In the genomic region with DNA sequence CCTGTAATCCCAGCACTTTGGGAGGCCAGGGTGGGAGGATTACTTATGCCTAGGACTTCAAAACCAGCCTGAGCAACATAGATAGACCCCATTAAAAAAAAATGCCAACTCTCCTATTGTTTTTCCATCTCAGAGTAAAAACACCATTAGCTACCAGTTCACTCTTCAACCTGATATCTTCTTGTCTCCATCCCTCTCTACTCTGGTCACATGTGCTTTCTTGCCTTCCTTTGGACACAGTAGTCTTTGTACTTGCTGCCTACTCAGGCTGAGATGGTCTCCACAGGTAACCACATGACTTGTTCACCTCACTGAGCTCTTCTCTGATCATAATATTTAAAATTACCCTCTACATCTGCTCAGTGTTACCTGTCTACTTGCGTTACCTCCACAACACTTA, we compare ENCODE assay signal across 24 cellular contexts. TPM values are rescaled to one million over a fixed set of nuclear protein-coding genes. Genes with fewer than 3 reads are reported as not detected.
A peak's percentile ranks its signal among the peaks of the same experiment; 100 is the strongest.
DNase-seq lines count a peak whose midpoint lies in the region; ATAC-seq, FAIRE-seq and TF ChIP-seq lines count a peak whose summit lies in the region.
"Had no signal": no experiment of that assay in that cellular context is flagged by ENCODE, and none has a peak within 500 bp of the region (broad histone marks: within the 10 kb centered on the region; RNA-seq: fewer than 3 reads in every experiment).

No MANE protein-coding gene starts in this region.

- 0 out of 2 replicates have a peak overlapping the region, but pooled peaks have one; percentile 80 for H3K4me2 ChIP-seq in HepG2 (ENCODE audit: low read depth, low read length)

- H3K9ac ChIP-seq in HepG2 (ENCODE audit: insufficient read depth, low read depth, low read length) = no peak overlapping the region

- ATAC-seq in HepG2 (no peak), right lobe of liver (no peak)
- ATAC-seq in activated naive CD8-positive, alpha-beta T cell treated with anti-CD3 and anti-CD28 coated beads, Interleukin-2, amount 10 ng/mL, durations not matched to agents 7 days and 5 days (ENCODE audit: low read depth) = no peak
- no peak for ATAC-seq in stimulated activated naive B cell treated with anti-CD40 and anti-IgM and Interleukin-4, amounts not matched to agents 10 μg/mL and 1 μg/mL and 100 μg/mL, for 72 hours (replicated peaks)
- ATAC-seq: activated CD4-positive, CD25-positive, alpha-beta regulatory T cell treated with anti-CD3 and anti-CD28 coated beads, Interleukin-2, amount 50 U/mL, for 24 hours; body of pancreas; gastrocnemius medialis; left cardiac atrium had no signal

- intact Hi-C loops in HepG2 (cut with micrococcal nuclease; ENCODE audit: unreplicated experiment) (no loop called here), right lobe of liver (cut with DNase I) (loop anchor here in 1 of 2 donors (10.0 kb wide), 1 partner anchor 141 kb away; no protein-coding TSS in a partner anchor)
- intact Hi-C loops in activated CD4-positive, alpha-beta T cell treated with anti-CD3 and anti-CD28 coated beads, Interleukin-2, amount 10 ng/mL, durations not matched to agents 24 days and 14 days (cut with micrococcal nuclease) = loop anchor here (10.0 kb wide), 1 partner anchor 679 kb away; the partner anchor contains the start of gene LMAN1

- peaks cover 3% of the 10 kb centered on the region for H3K9me3 Mint-ChIP-seq in activated naive CD8-positive, alpha-beta T cell treated with anti-CD3 and anti-CD28 coated beads, Interleukin-2, amount 10 ng/mL, durations not matched to agents 7 days and 5 days
- no peaks in the 10 kb centered on the region for H3K9me3 Mint-ChIP-seq in stimulated activated naive B cell treated with anti-CD40 and anti-IgM and Interleukin-4, amounts not matched to agents 10 μg/mL and 1 μg/mL and 100 μg/mL, for 72 hours
- H3K9me3 Mint-ChIP-seq in activated CD4-positive, alpha-beta T cell treated with anti-CD3 and anti-CD28 coated beads, Interleukin-2, amount 10 ng/mL, durations not matched to agents 24 days and 14 days = no peaks in the 10 kb centered on the region

- H3K9me3 ChIP-seq in HepG2 (ENCODE audit: low read length) = no peaks in the 10 kb centered on the region
- H3K9me3 ChIP-seq in right lobe of liver = no peaks in the 10 kb centered on the region
- H3K9me3 ChIP-seq: adrenal gland, body of pancreas, gastrocnemius medialis, prostate gland, stomach, thyroid gland had no signal

- TF ChIP-seq EP300 in HepG2 (IDR thresholded peaks at IDR 0.05; ENCODE audit: low read depth in 2 of 2, low read length in 2 of 2) (no peak), HepG2 (CRISPR knock-in tag; IDR thresholded peaks at IDR 0.05; ENCODE audit: borderline replicate concordance) (no peak)

- H3K4me1 ChIP-seq in HepG2 (ENCODE audit: insufficient read depth, low read length) (peaks cover 57% of the 10 kb centered on the region), right lobe of liver (peaks cover 0 to 15% (median 5%) of the 10 kb centered on the region in 4 donors)
- H3K4me1 ChIP-seq: prostate gland had no signal

- in situ Hi-C loops in HepG2 (cut with HindIII; ENCODE audit: extremely low pct_ligation_motif_present, low pct_unique_long_range_greater_than_20kb) = no loop called here

- no peak overlapping the region for H3K4me3 ChIP-seq in HepG2 (replicated peaks in 1 of 3; ENCODE audit: insufficient read depth in 1 of 3, low read depth in 2 of 3, low read length in 3 of 3)
- no peak overlapping the region for H3K4me3 ChIP-seq in right lobe of liver
- H3K4me3 ChIP-seq: adrenal gland, body of pancreas, gastrocnemius medialis, prostate gland, stomach, thyroid gland had no signal

- no peaks in the 10 kb centered on the region for H3K27me3 Mint-ChIP-seq in activated naive CD8-positive, alpha-beta T cell treated with anti-CD3 and anti-CD28 coated beads, Interleukin-2, amount 10 ng/mL, durations not matched to agents 7 days and 5 days
- H3K27me3 Mint-ChIP-seq in stimulated activated naive B cell treated with anti-CD40 and anti-IgM and Interleukin-4, amounts not matched to agents 10 μg/mL and 1 μg/mL and 100 μg/mL, for 72 hours = no peaks in the 10 kb centered on the region
- no peaks in the 10 kb centered on the region for H3K27me3 Mint-ChIP-seq in activated CD4-positive, alpha-beta T cell treated with anti-CD3 and anti-CD28 coated beads, Interleukin-2, amount 10 ng/mL, durations not matched to agents 24 days and 14 days

- no peak for TF ChIP-seq POLR2A in HepG2 (IDR thresholded peaks at IDR 0.05; ENCODE audit: insufficient read depth in 1 of 2, low read depth in 2 of 2, low read length in 2 of 2)
- no peak for TF ChIP-seq POLR2A in right lobe of liver (IDR thresholded peaks at IDR 0.05)

- peak overlapping the region; percentile 4 for H3K27ac Mint-ChIP-seq in activated naive CD8-positive, alpha-beta T cell treated with anti-CD3 and anti-CD28 coated beads, Interleukin-2, amount 10 ng/mL, durations not matched to agents 7 days and 5 days
- H3K27ac Mint-ChIP-seq in stimulated activated naive B cell treated with anti-CD40 and anti-IgM and Interleukin-4, amounts not matched to agents 10 μg/mL and 1 μg/mL and 100 μg/mL, for 72 hours = peak overlapping the region; percentile 39
- no peak overlapping the region for H3K27ac Mint-ChIP-seq in activated CD4-positive, alpha-beta T cell treated with anti-CD3 and anti-CD28 coated beads, Interleukin-2, amount 10 ng/mL, durations not matched to agents 24 days and 14 days

- peak; percentile 50 for DNase-seq in NCI-H2171 treated with DMSO at 0.1 percent for 48 hours (lab: John Stamatoyannopoulos, UW)
- DNase-seq in NCI-H2171 (lab: John Stamatoyannopoulos, UW) = no peak
- DNase-seq in HepG2 (ENCODE audit: low spot score) = no peak
- no peak for DNase-seq in right lobe of liver
- DNase-seq in activated naive CD8-positive, alpha-beta T cell treated with anti-CD3 and anti-CD28 coated beads, Interleukin-2, amount 10 ng/mL, durations not matched to agents 7 days and 5 days = no peak
- no peak for DNase-seq in stimulated activated naive B cell treated with anti-CD40 and anti-IgM and Interleukin-4, amounts not matched to agents 10 μg/mL and 1 μg/mL and 100 μg/mL, for 72 hours
- no peak for DNase-seq in HuH-7.5 (ENCODE audit: low spot score)
- DNase-seq in activated CD4-positive, alpha-beta T cell treated with anti-CD3 and anti-CD28 coated beads, Interleukin-2, amount 10 ng/mL, durations not matched to agents 24 days and 14 days = no peak
- DNase-seq: 8988T; adrenal gland; body of pancreas; gastrocnemius medialis; left cardiac atrium; NCI-H1092 treated with DMSO at 0.1 percent for 48 hours; NCI-H187; NCI-H69; Right ventricle myocardium superior; stimulated activated CD4-positive, alpha-beta T cell treated with anti-CD3 and anti-CD28 coated beads, Interleukin-15, amount 100 ng/mL, for 24 hours; stomach; thyroid gland had no signal

- H3K4me3 Mint-ChIP-seq in activated naive CD8-positive, alpha-beta T cell treated with anti-CD3 and anti-CD28 coated beads, Interleukin-2, amount 10 ng/mL, durations not matched to agents 7 days and 5 days = no peak overlapping the region
- peak overlapping the region in 1 of 2 donors; percentile 9 for H3K4me3 Mint-ChIP-seq in stimulated activated naive B cell treated with anti-CD40 and anti-IgM and Interleukin-4, amounts not matched to agents 10 μg/mL and 1 μg/mL and 100 μg/mL, for 72 hours
- no peak overlapping the region for H3K4me3 Mint-ChIP-seq in activated CD4-positive, alpha-beta T cell treated with anti-CD3 and anti-CD28 coated beads, Interleukin-2, amount 10 ng/mL, durations not matched to agents 24 days and 14 days

- FAIRE-seq in HepG2 (lab: Jason Lieb, UNC) = no peak
- FAIRE-seq: H54 had no signal

- no peak for TF ChIP-seq RAD21 in HepG2 (CRISPR knock-in tag; IDR thresholded peaks at IDR 0.05)

- BruUV-seq in HepG2 (replicated peaks; lab: Mats Ljungman, UMichigan) = no TSS peak

- H2AFZ ChIP-seq in HepG2 (ENCODE audit: low read length) = no peak overlapping the region

- H3K36me3 ChIP-seq in HepG2 (replicated peaks in 1 of 2; ENCODE audit: control insufficient read depth in 1 of 2, insufficient read depth in 2 of 2, low read length in 2 of 2) (peaks cover 3 to 8% of the 10 kb centered on the region in 2 experiments; a peak in 3 of 5 replicates), right lobe of liver (no peaks in the 10 kb centered on the region)
- H3K36me3 ChIP-seq: adrenal gland, gastrocnemius medialis, prostate gland, thyroid gland had no signal

- POLR2A ChIA-PET in HepG2 (lab: Yijun Ruan, JAX) = no interaction called here
- POLR2A ChIA-PET in activated naive CD8-positive, alpha-beta T cell treated with anti-CD3 and anti-CD28 coated beads, Interleukin-2, amount 10 ng/mL, durations not matched to agents 7 days and 5 days (lab: Charles Lee) = no interaction called here

- peaks cover 41% of the 10 kb centered on the region for H3K4me1 Mint-ChIP-seq in activated naive CD8-positive, alpha-beta T cell treated with anti-CD3 and anti-CD28 coated beads, Interleukin-2, amount 10 ng/mL, durations not matched to agents 7 days and 5 days
- H3K4me1 Mint-ChIP-seq in stimulated activated naive B cell treated with anti-CD40 and anti-IgM and Interleukin-4, amounts not matched to agents 10 μg/mL and 1 μg/mL and 100 μg/mL, for 72 hours = peaks cover 41 to 58% of the 10 kb centered on the region in 2 donors
- peaks cover 46% of the 10 kb centered on the region for H3K4me1 Mint-ChIP-seq in activated CD4-positive, alpha-beta T cell treated with anti-CD3 and anti-CD28 coated beads, Interleukin-2, amount 10 ng/mL, durations not matched to agents 24 days and 14 days

- no peaks in the 10 kb centered on the region; a peak in 1 of 5 replicates for H3K27me3 ChIP-seq in HepG2 (ENCODE audit: control insufficient read depth in 1 of 2, insufficient read depth in 2 of 2, low read length in 2 of 2)
- no peaks in the 10 kb centered on the region for H3K27me3 ChIP-seq in right lobe of liver
- H3K27me3 ChIP-seq: adrenal gland, body of pancreas, gastrocnemius medialis, stomach, thyroid gland had no signal

- TF ChIP-seq CTCF in HepG2 (CRISPR knock-in tag; IDR thresholded peaks at IDR 0.05) (no peak), right lobe of liver (IDR thresholded peaks at IDR 0.05) (no peak)

- peaks cover 37% of the 10 kb centered on the region for H4K20me1 ChIP-seq in HepG2 (ENCODE audit: insufficient read depth, low read length)

- H3K27ac ChIP-seq in HepG2 (ENCODE audit: extremely low read length, insufficient read depth, low read length) (no peak overlapping the region), right lobe of liver (no peak overlapping the region)
- H3K27ac ChIP-seq: adrenal gland, body of pancreas, gastrocnemius medialis, prostate gland, stomach, thyroid gland had no signal

- peaks cover 92% of the 10 kb centered on the region for H3K79me2 ChIP-seq in HepG2 (ENCODE audit: insufficient read depth, low read length)

- CTCF ChIA-PET in HepG2 (lab: Yijun Ruan, JAX; ENCODE audit: low intra/inter-chr PET ratio, low total read pairs) = no interaction called here

- H3K36me3 Mint-ChIP-seq in activated naive CD8-positive, alpha-beta T cell treated with anti-CD3 and anti-CD28 coated beads, Interleukin-2, amount 10 ng/mL, durations not matched to agents 7 days and 5 days = peaks cover 48% of the 10 kb centered on the region
- H3K36me3 Mint-ChIP-seq in stimulated activated naive B cell treated with anti-CD40 and anti-IgM and Interleukin-4, amounts not matched to agents 10 μg/mL and 1 μg/mL and 100 μg/mL, for 72 hours = peaks cover 28 to 37% of the 10 kb centered on the region in 2 donors
- peaks cover 42% of the 10 kb centered on the region for H3K36me3 Mint-ChIP-seq in activated CD4-positive, alpha-beta T cell treated with anti-CD3 and anti-CD28 coated beads, Interleukin-2, amount 10 ng/mL, durations not matched to agents 24 days and 14 days (ENCODE audit: low read depth)

- 100% methylated on average over 1 of the region's 1 CpG for WGBS in HepG2 (ENCODE audit: low lambda C conversion rate)
- 100% methylated on average over 1 of the region's 1 CpG for WGBS in right lobe of liver (ENCODE audit: insufficient coverage, low coverage, low lambda C conversion rate, missing lambda C conversion rate)

RNA-seq across cellular contexts. Expression of gene MALT1, which starts 5.0 kb away (rescaled TPM):
- total RNA-seq in HepG2 (2016; rRNA removed; fragmentation: Illumina TruSeq; extraction: Trizol) (43.9 and 58.3 TPM in 2 replicates), right lobe of liver (10 to 100 TPM in 3 of 6 experiments, 1 to 10 TPM in 3; 9.2 to 16.0 (median 10.2) TPM)
- total RNA-seq in HepG2 (2016; cell fraction: cytosol; rRNA removed; fragmentation: Illumina TruSeq; extraction: Trizol; ENCODE audit: low read depth) = 12.6 and 16.9 TPM in 2 replicates
- 42.4 and 58.8 TPM in 2 replicates for total RNA-seq in HepG2 (2016; cell fraction: insoluble cytoplasmic fraction; rRNA removed; fragmentation: Illumina TruSeq; extraction: Trizol)
- total RNA-seq in HepG2 (2016; cell fraction: membrane; rRNA removed; fragmentation: Illumina TruSeq; extraction: Trizol) = 24.9 and 27.8 TPM in 2 replicates
- 42.9 and 45.6 TPM in 2 replicates for total RNA-seq in HepG2 (2016; cell fraction: nucleus; rRNA removed; fragmentation: Illumina TruSeq; extraction: Trizol)
- 58.7 and 89.0 TPM in 2 replicates for polyA plus RNA-seq in HepG2 (2011; rRNA removed)
- 25.9 and 33.0 TPM in 2 replicates for polyA plus RNA-seq in HepG2 (2011; cell fraction: cytosol; rRNA removed)
- 93.3 and 107 TPM in 2 replicates for polyA plus RNA-seq in HepG2 (2011; cell fraction: nucleus; rRNA removed)
- polyA plus RNA-seq in HepG2 (2012) = 35.2 and 39.1 TPM in 2 replicates
- polyA plus RNA-seq in HepG2 (2016; cell fraction: cytosol; fragmentation: Illumina TruSeq; extraction: Trizol; ENCODE audit: low read depth) = 4.8 and 5.1 TPM in 2 replicates
- polyA plus RNA-seq in HepG2 (2016; cell fraction: insoluble cytoplasmic fraction; fragmentation: Illumina TruSeq; extraction: Trizol; ENCODE audit: low read depth) = 31.6 and 31.8 TPM in 2 replicates
- 8.4 and 9.1 TPM in 2 replicates for polyA plus RNA-seq in HepG2 (2016; cell fraction: membrane; fragmentation: Illumina TruSeq; extraction: Trizol; ENCODE audit: low read depth)
- 36.3 and 37.2 TPM in 2 replicates for polyA plus RNA-seq in HepG2 (2016; cell fraction: nucleus; fragmentation: Illumina TruSeq; extraction: Trizol; ENCODE audit: insufficient read depth, low read depth)
- polyA minus RNA-seq in HepG2 (2011; rRNA and poly(A)+ RNA removed; ENCODE audit: low replicate concordance) = 20.1 and 50.7 TPM in 2 replicates
- 50.6 and 52.2 TPM in 2 replicates for polyA minus RNA-seq in HepG2 (2011; cell fraction: cytosol; rRNA and poly(A)+ RNA removed)
- 154 and 172 TPM in 2 replicates for polyA minus RNA-seq in HepG2 (2011; cell fraction: nucleus; rRNA and poly(A)+ RNA removed)
- total RNA-seq in activated naive CD8-positive, alpha-beta T cell treated with anti-CD3 and anti-CD28 coated beads, Interleukin-2, amount 10 ng/mL, durations not matched to agents 7 days and 5 days = 10 to 100 TPM; 68.6 to 71.6 TPM
- total RNA-seq in activated CD4-positive, alpha-beta T cell treated with anti-CD3 and anti-CD28 coated beads, Interleukin-2, amount 10 ng/mL, durations not matched to agents 24 days and 14 days = 22.7 and 24.9 TPM in 2 replicates

RNA-seq across cellular contexts. Expression of gene ALPK2, which starts 47.4 kb away (rescaled TPM):
- total RNA-seq in HepG2 (2016; rRNA removed; fragmentation: Illumina TruSeq; extraction: Trizol) = 0.21 and 0.31 TPM in 2 replicates
- total RNA-seq in HepG2 (2016; cell fraction: cytosol; rRNA removed; fragmentation: Illumina TruSeq; extraction: Trizol; ENCODE audit: low read depth) = 0.09 and 0.10 TPM in 2 replicates
- 0.21 and 0.24 TPM in 2 replicates for total RNA-seq in HepG2 (2016; cell fraction: insoluble cytoplasmic fraction; rRNA removed; fragmentation: Illumina TruSeq; extraction: Trizol)
- 0.06 and 0.07 TPM in 2 replicates for total RNA-seq in HepG2 (2016; cell fraction: membrane; rRNA removed; fragmentation: Illumina TruSeq; extraction: Trizol)
- total RNA-seq in HepG2 (2016; cell fraction: nucleus; rRNA removed; fragmentation: Illumina TruSeq; extraction: Trizol) = 0.75 and 1.1 TPM in 2 replicates
- 2.4 and 3.9 TPM in 2 replicates for polyA plus RNA-seq in HepG2 (2011; rRNA removed)
- polyA plus RNA-seq in HepG2 (2011; cell fraction: cytosol; rRNA removed) = 1.0 and 1.5 TPM in 2 replicates
- 9.1 and 12.8 TPM in 2 replicates for polyA plus RNA-seq in HepG2 (2011; cell fraction: nucleus; rRNA removed)
- 5.6 and 9.2 TPM in 2 replicates for polyA plus RNA-seq in HepG2 (2012)
- polyA plus RNA-seq in HepG2 (2016; cell fraction: cytosol; fragmentation: Illumina TruSeq; extraction: Trizol; ENCODE audit: low read depth) = 0.05 and 0.07 TPM in 2 replicates
- polyA plus RNA-seq in HepG2 (2016; cell fraction: insoluble cytoplasmic fraction; fragmentation: Illumina TruSeq; extraction: Trizol; ENCODE audit: low read depth) = 0.13 and 0.22 TPM in 2 replicates
- 0.09 and 0.14 TPM in 2 replicates for polyA plus RNA-seq in HepG2 (2016; cell fraction: membrane; fragmentation: Illumina TruSeq; extraction: Trizol; ENCODE audit: low read depth)
- 0.51 and 1.2 TPM in 2 replicates for polyA plus RNA-seq in HepG2 (2016; cell fraction: nucleus; fragmentation: Illumina TruSeq; extraction: Trizol; ENCODE audit: insufficient read depth, low read depth)
- 0.21 and 2.9 TPM in 2 replicates for polyA minus RNA-seq in HepG2 (2011; rRNA and poly(A)+ RNA removed; ENCODE audit: low replicate concordance)
- 1.4 and 2.6 TPM in 2 replicates for polyA minus RNA-seq in HepG2 (2011; cell fraction: cytosol; rRNA and poly(A)+ RNA removed)
- polyA minus RNA-seq in HepG2 (2011; cell fraction: nucleus; rRNA and poly(A)+ RNA removed) = 24.1 and 33.8 TPM in 2 replicates
- 10 to 100 TPM in 3 of 6 experiments, 1 to 10 TPM in 2, under 1 TPM in 1; 0.66 to 27.9 (median 8.4) TPM for total RNA-seq in right lobe of liver
- total RNA-seq in activated naive CD8-positive, alpha-beta T cell treated with anti-CD3 and anti-CD28 coated beads, Interleukin-2, amount 10 ng/mL, durations not matched to agents 7 days and 5 days = under 1 TPM; 0.30 to 0.91 TPM
- 0.07 and 0.23 TPM in 2 replicates for total RNA-seq in activated CD4-positive, alpha-beta T cell treated with anti-CD3 and anti-CD28 coated beads, Interleukin-2, amount 10 ng/mL, durations not matched to agents 24 days and 14 days
- total RNA-seq: dermis microvascular lymphatic vessel endothelial cell had no signal
